Comparison of ENCODE assay signal across 24 cellular contexts in the genomic region with DNA sequence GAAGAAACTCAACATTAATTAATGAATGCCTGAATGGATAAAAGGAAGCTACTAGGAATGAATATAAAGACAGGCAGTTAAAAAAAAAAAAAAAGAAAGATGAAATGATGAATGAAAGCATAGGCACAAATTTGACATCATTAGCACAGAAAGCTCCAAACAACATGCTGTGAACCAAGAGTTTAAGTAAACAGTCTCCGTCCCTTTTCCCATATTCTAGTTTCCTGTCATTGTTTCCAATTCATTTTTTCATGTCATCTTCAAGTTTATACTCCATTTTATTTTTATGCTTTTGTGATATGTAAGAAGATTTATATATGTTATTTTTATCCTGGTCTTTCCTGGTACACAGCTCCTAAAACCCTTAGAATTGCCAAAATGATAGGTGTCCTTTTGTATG. TPM values are rescaled to one million over a fixed set of nuclear protein-coding genes. Genes with fewer than 3 reads are reported as not detected.
DNase-seq lines count a peak whose midpoint lies in the region; ATAC-seq, FAIRE-seq and TF ChIP-seq lines count a peak whose summit lies in the region.
"Had no signal": no experiment of that assay in that cellular context is flagged by ENCODE, and none has a peak within 500 bp of the region (broad histone marks: within the 10 kb centered on the region; RNA-seq: fewer than 3 reads in every experiment).

No MANE protein-coding gene starts in this region.

- peaks cover 26% of the 10 kb centered on the region for H3K4me1 ChIP-seq in endothelial cell of umbilical vein (ENCODE audit: control insufficient read depth, extremely low read depth, insufficient read depth, low read length)
- H3K4me1 ChIP-seq: BLaER1 had no signal

- peaks cover 31% of the 10 kb centered on the region for H3K79me2 ChIP-seq in endothelial cell of umbilical vein (ENCODE audit: control insufficient read depth, insufficient read depth, low read length)

- H3K9me1 ChIP-seq in endothelial cell of umbilical vein (replicated peaks; ENCODE audit: control insufficient read depth, extremely low read depth, insufficient read depth, low read length), result no peaks in the 10 kb centered on the region

- H4K20me1 ChIP-seq in endothelial cell of umbilical vein (replicated peaks; ENCODE audit: control insufficient read depth, extremely low read depth, insufficient read depth, low read length), result no peaks in the 10 kb centered on the region

- no peak overlapping the region for H2AFZ ChIP-seq in endothelial cell of umbilical vein (ENCODE audit: low read depth, low read length)
- H2AFZ ChIP-seq: GM23248 had no signal

- FAIRE-seq in endothelial cell of umbilical vein (lab: Jason Lieb, UNC), result peak; percentile 40
- FAIRE-seq: A204.1, G401.6, GM12892, GM19239, H1 had no signal

- no peaks in the 10 kb centered on the region for H3K4me1 Mint-ChIP-seq in activated T-cell treated with anti-CD3 and anti-CD28 coated beads, Interleukin-2, amount 50 U/mL, for 72 hours (ENCODE audit: low read depth)
- H3K4me1 Mint-ChIP-seq in nephron progenitor cell, result peaks cover 14% of the 10 kb centered on the region
- peaks cover 0 to 5% of the 10 kb centered on the region in 2 donors for H3K4me1 Mint-ChIP-seq in stimulated activated naive B cell treated with anti-CD40 and anti-IgM and Interleukin-4, amounts not matched to agents 10 μg/mL and 1 μg/mL and 100 μg/mL, for 72 hours
- H3K4me1 Mint-ChIP-seq: B cell had no signal

- no peak for TF ChIP-seq POLR2A in endothelial cell of umbilical vein (IDR thresholded peaks at IDR 0.05; ENCODE audit: low read depth, low read length)

- H3K4me2 ChIP-seq in endothelial cell of umbilical vein (ENCODE audit: insufficient read depth, low read length), result peak overlapping the region; percentile 59
- H3K4me2 ChIP-seq: BLaER1 had no signal

- H3K27me3 ChIP-seq in endothelial cell of umbilical vein (ENCODE audit: control insufficient read depth in 2 of 2, insufficient read depth in 2 of 2, low read length in 2 of 2), result no peaks in the 10 kb centered on the region
- H3K27me3 ChIP-seq: BLaER1 had no signal

- H3K36me3 ChIP-seq in endothelial cell of umbilical vein (ENCODE audit: control insufficient read depth in 2 of 2, extremely low read depth in 1 of 2, insufficient read depth in 2 of 2, low read length in 2 of 2), result peaks cover 0 to 2% of the 10 kb centered on the region in 2 experiments

- peak overlapping the region; percentile 65 for H3K27ac Mint-ChIP-seq in activated T-cell treated with anti-CD3 and anti-CD28 coated beads, Interleukin-2, amount 50 U/mL, for 72 hours
- peak overlapping the region; percentile 11 for H3K27ac Mint-ChIP-seq in nephron progenitor cell
- H3K27ac Mint-ChIP-seq in stimulated activated naive B cell treated with anti-CD40 and anti-IgM and Interleukin-4, amounts not matched to agents 10 μg/mL and 1 μg/mL and 100 μg/mL, for 72 hours, result no peak overlapping the region
- H3K27ac Mint-ChIP-seq: B cell; CD4-positive, CD25-positive, alpha-beta regulatory T cell; CD8-positive, alpha-beta T cell had no signal

- BruUV-seq in endothelial cell of umbilical vein (replicated peaks; lab: Mats Ljungman, UMichigan), result no TSS peak

- H3K4me3 ChIP-seq in endothelial cell of umbilical vein (replicated peaks in 1 of 3; ENCODE audit: insufficient read depth in 1 of 3, low read depth in 1 of 3, low read length in 3 of 3), result no peak overlapping the region
- H3K4me3 ChIP-seq: BLaER1, GM23248 had no signal

- no peak overlapping the region for H3K4me3 Mint-ChIP-seq in activated T-cell treated with anti-CD3 and anti-CD28 coated beads, Interleukin-2, amount 50 U/mL, for 72 hours
- H3K4me3 Mint-ChIP-seq in nephron progenitor cell, result no peak overlapping the region
- no peak overlapping the region for H3K4me3 Mint-ChIP-seq in stimulated activated naive B cell treated with anti-CD40 and anti-IgM and Interleukin-4, amounts not matched to agents 10 μg/mL and 1 μg/mL and 100 μg/mL, for 72 hours
- H3K4me3 Mint-ChIP-seq: B cell; CD4-positive, CD25-positive, alpha-beta regulatory T cell; CD8-positive, alpha-beta T cell had no signal

- H3K27me3 Mint-ChIP-seq in activated T-cell treated with anti-CD3 and anti-CD28 coated beads, Interleukin-2, amount 50 U/mL, for 72 hours (ENCODE audit: low read depth), result no peaks in the 10 kb centered on the region
- no peaks in the 10 kb centered on the region for H3K27me3 Mint-ChIP-seq in nephron progenitor cell (ENCODE audit: low read depth, poor library complexity)
- no peaks in the 10 kb centered on the region for H3K27me3 Mint-ChIP-seq in stimulated activated naive B cell treated with anti-CD40 and anti-IgM and Interleukin-4, amounts not matched to agents 10 μg/mL and 1 μg/mL and 100 μg/mL, for 72 hours
- H3K27me3 Mint-ChIP-seq: B cell; CD4-positive, CD25-positive, alpha-beta regulatory T cell had no signal

- ATAC-seq in activated T-cell treated with anti-CD3 and anti-CD28 coated beads, Interleukin-2, amount 50 U/mL, for 72 hours (replicated peaks in 1 of 2), result no peak
- ATAC-seq in HG03457 (IDR thresholded peaks at IDR 0.05; ENCODE audit: unreplicated experiment), result no peak
- ATAC-seq in stimulated activated naive B cell treated with anti-CD40 and anti-IgM and Interleukin-4, amounts not matched to agents 10 μg/mL and 1 μg/mL and 100 μg/mL, for 72 hours (replicated peaks), result no peak
- ATAC-seq: CD8-positive, alpha-beta T cell had no signal

- H3K9me3 Mint-ChIP-seq in activated T-cell treated with anti-CD3 and anti-CD28 coated beads, Interleukin-2, amount 50 U/mL, for 72 hours, result no peaks in the 10 kb centered on the region
- no peaks in the 10 kb centered on the region for H3K9me3 Mint-ChIP-seq in nephron progenitor cell
- H3K9me3 Mint-ChIP-seq in stimulated activated naive B cell treated with anti-CD40 and anti-IgM and Interleukin-4, amounts not matched to agents 10 μg/mL and 1 μg/mL and 100 μg/mL, for 72 hours, result no peaks in the 10 kb centered on the region
- H3K9me3 Mint-ChIP-seq: CD4-positive, CD25-positive, alpha-beta regulatory T cell; CD8-positive, alpha-beta T cell had no signal

- peak overlapping the region; percentile 12 for H3K9ac ChIP-seq in endothelial cell of umbilical vein (replicated peaks; ENCODE audit: extremely low read depth, insufficient read depth, low read length)
- H3K9ac ChIP-seq: BLaER1, GM23248 had no signal

- intact Hi-C loops in endothelial cell of umbilical vein (cut with micrococcal nuclease), result no loop called here

- no peak for DNase-seq in activated T-cell treated with anti-CD3 and anti-CD28 coated beads, Interleukin-2, amount 50 U/mL, for 72 hours
- no peak for DNase-seq in activated T-cell treated with anti-CD3 and anti-CD28 coated beads, Interleukin-2, amount 50 U/mL, for 1 hour
- DNase-seq in endothelial cell of umbilical vein (ENCODE audit: low read depth, low spot score) (peak; percentile 84), nephron progenitor cell (no peak), nucleus accumbens (lab: John Stamatoyannopoulos, UW) (no peak)
- no peak for DNase-seq in stimulated activated naive B cell treated with anti-CD40 and anti-IgM and Interleukin-4, amounts not matched to agents 10 μg/mL and 1 μg/mL and 100 μg/mL, for 72 hours
- DNase-seq: Caco-2; CD4-positive, CD25-positive, alpha-beta regulatory T cell; CD8-positive, alpha-beta T cell; DMS153; DND-41; GM23248; H7; HCEC 1CT had no signal

- TF ChIP-seq CTCF in endothelial cell of umbilical vein (IDR thresholded peaks at IDR 0.05; ENCODE audit: extremely low read depth in 1 of 2, insufficient read depth in 1 of 2, low read depth in 1 of 2, low read length in 2 of 2) (no peak), nephron progenitor cell (IDR thresholded peaks at IDR 0.05) (no peak)

- dilution Hi-C loops in endothelial cell of umbilical vein (cut with MboI; ENCODE audit: extremely low pct_ligation_motif_present, low sequenced_read_pairs), result no loop called here

- H3K27ac ChIP-seq in endothelial cell of umbilical vein (ENCODE audit: insufficient read depth, low read depth, low read length), result peak overlapping the region; percentile 77
- H3K27ac ChIP-seq: 22Rv1, BLaER1, C4-2B, GM23248 had no signal

- POLR2A ChIA-PET in endothelial cell of umbilical vein (lab: Charles Lee), result interaction anchor here (0.6 to 1.4 kb wide), 3 partner anchors 18 to 105 kb away, joined by 3 to 9 read pairs (median 8); partner anchors contain the start of genes AASDH, PAICS and PPAT

- H3K36me3 Mint-ChIP-seq in activated T-cell treated with anti-CD3 and anti-CD28 coated beads, Interleukin-2, amount 50 U/mL, for 72 hours (ENCODE audit: insufficient read depth in 2 of 2), result peaks cover 1 to 16% of the 10 kb centered on the region in 2 donors
- peaks cover 53% of the 10 kb centered on the region for H3K36me3 Mint-ChIP-seq in nephron progenitor cell (ENCODE audit: low read depth)
- peaks cover 27 to 33% of the 10 kb centered on the region in 2 donors for H3K36me3 Mint-ChIP-seq in stimulated activated naive B cell treated with anti-CD40 and anti-IgM and Interleukin-4, amounts not matched to agents 10 μg/mL and 1 μg/mL and 100 μg/mL, for 72 hours

- CTCF ChIA-PET in endothelial cell of umbilical vein (lab: Charles Lee), result interaction anchor here (0.6 to 1.6 kb wide), 13 partner anchors 9 to 490 kb away, joined by 3 to 10 read pairs (median 3); partner anchors contain the start of gene AASDH

- H3K9me3 ChIP-seq in endothelial cell of umbilical vein (replicated peaks; ENCODE audit: control insufficient read depth, insufficient read depth, low read length), result no peaks in the 10 kb centered on the region
- H3K9me3 ChIP-seq: BLaER1, Caco-2 had no signal

RNA-seq across cellular contexts. Expression of gene AASDH, which starts 17.7 kb away (rescaled TPM):
- 10 to 100 TPM; 17.6 to 18.4 TPM for total RNA-seq in activated T-cell treated with anti-CD3 and anti-CD28 coated beads, Interleukin-2, amount 50 U/mL, for 72 hours
- 6.9 and 9.5 TPM in 2 replicates for total RNA-seq in endothelial cell of umbilical vein
- 4.2 and 4.5 TPM in 2 replicates for polyA plus RNA-seq in endothelial cell of umbilical vein
- polyA plus RNA-seq in endothelial cell of umbilical vein (2011; cell fraction: cytosol; rRNA removed), result 3.9 and 4.3 TPM in 2 replicates
- 12.8 and 14.0 TPM in 2 replicates for polyA plus RNA-seq in endothelial cell of umbilical vein (2011; cell fraction: nucleus; rRNA removed)
- 4.5 and 5.8 TPM in 2 replicates for polyA plus RNA-seq in endothelial cell of umbilical vein (2012)
- 14.3 and 15.9 TPM in 2 replicates for polyA minus RNA-seq in endothelial cell of umbilical vein
- polyA minus RNA-seq in endothelial cell of umbilical vein (2011; cell fraction: cytosol; rRNA and poly(A)+ RNA removed), result 3.0 TPM
- polyA minus RNA-seq in endothelial cell of umbilical vein (2011; cell fraction: nucleus; rRNA and poly(A)+ RNA removed), result 16.1 and 23.1 TPM in 2 replicates

RNA-seq across cellular contexts. Expression of gene PPAT, which starts 30.4 kb away (rescaled TPM):
- total RNA-seq in activated T-cell treated with anti-CD3 and anti-CD28 coated beads, Interleukin-2, amount 50 U/mL, for 72 hours, result 10 to 100 TPM; 25.6 to 32.7 TPM
- total RNA-seq in endothelial cell of umbilical vein, result 21.8 and 25.5 TPM in 2 replicates
- 3.4 and 4.3 TPM in 2 replicates for polyA plus RNA-seq in endothelial cell of umbilical vein
- 5.2 and 6.4 TPM in 2 replicates for polyA plus RNA-seq in endothelial cell of umbilical vein (2011; cell fraction: cytosol; rRNA removed)
- 8.0 and 11.1 TPM in 2 replicates for polyA plus RNA-seq in endothelial cell of umbilical vein (2011; cell fraction: nucleus; rRNA removed)
- polyA plus RNA-seq in endothelial cell of umbilical vein (2012), result 13.1 and 15.2 TPM in 2 replicates
- 9.5 and 10.8 TPM in 2 replicates for polyA minus RNA-seq in endothelial cell of umbilical vein
- 11.2 TPM for polyA minus RNA-seq in endothelial cell of umbilical vein (2011; cell fraction: cytosol; rRNA and poly(A)+ RNA removed)
- 6.8 and 10.0 TPM in 2 replicates for polyA minus RNA-seq in endothelial cell of umbilical vein (2011; cell fraction: nucleus; rRNA and poly(A)+ RNA removed)

RNA-seq across cellular contexts. Expression of gene PAICS, which starts 31.0 kb away (rescaled TPM):
- 100 to 1,000 TPM; 174 to 190 TPM for total RNA-seq in activated T-cell treated with anti-CD3 and anti-CD28 coated beads, Interleukin-2, amount 50 U/mL, for 72 hours
- 124 and 135 TPM in 2 replicates for total RNA-seq in endothelial cell of umbilical vein
- polyA plus RNA-seq in endothelial cell of umbilical vein, result 73.8 and 85.9 TPM in 2 replicates
- 84.5 and 94.9 TPM in 2 replicates for polyA plus RNA-seq in endothelial cell of umbilical vein (2011; cell fraction: cytosol; rRNA removed)
- 60.2 and 91.3 TPM in 2 replicates for polyA plus RNA-seq in endothelial cell of umbilical vein (2011; cell fraction: nucleus; rRNA removed)
- polyA plus RNA-seq in endothelial cell of umbilical vein (2012), result 87.8 and 151 TPM in 2 replicates
- polyA minus RNA-seq in endothelial cell of umbilical vein, result 55.9 and 64.9 TPM in 2 replicates
- polyA minus RNA-seq in endothelial cell of umbilical vein (2011; cell fraction: cytosol; rRNA and poly(A)+ RNA removed), result 62.0 TPM
- 43.0 and 52.0 TPM in 2 replicates for polyA minus RNA-seq in endothelial cell of umbilical vein (2011; cell fraction: nucleus; rRNA and poly(A)+ RNA removed)
